Comparison of ENCODE assay signal across 11 cellular contexts in the genomic region with DNA sequence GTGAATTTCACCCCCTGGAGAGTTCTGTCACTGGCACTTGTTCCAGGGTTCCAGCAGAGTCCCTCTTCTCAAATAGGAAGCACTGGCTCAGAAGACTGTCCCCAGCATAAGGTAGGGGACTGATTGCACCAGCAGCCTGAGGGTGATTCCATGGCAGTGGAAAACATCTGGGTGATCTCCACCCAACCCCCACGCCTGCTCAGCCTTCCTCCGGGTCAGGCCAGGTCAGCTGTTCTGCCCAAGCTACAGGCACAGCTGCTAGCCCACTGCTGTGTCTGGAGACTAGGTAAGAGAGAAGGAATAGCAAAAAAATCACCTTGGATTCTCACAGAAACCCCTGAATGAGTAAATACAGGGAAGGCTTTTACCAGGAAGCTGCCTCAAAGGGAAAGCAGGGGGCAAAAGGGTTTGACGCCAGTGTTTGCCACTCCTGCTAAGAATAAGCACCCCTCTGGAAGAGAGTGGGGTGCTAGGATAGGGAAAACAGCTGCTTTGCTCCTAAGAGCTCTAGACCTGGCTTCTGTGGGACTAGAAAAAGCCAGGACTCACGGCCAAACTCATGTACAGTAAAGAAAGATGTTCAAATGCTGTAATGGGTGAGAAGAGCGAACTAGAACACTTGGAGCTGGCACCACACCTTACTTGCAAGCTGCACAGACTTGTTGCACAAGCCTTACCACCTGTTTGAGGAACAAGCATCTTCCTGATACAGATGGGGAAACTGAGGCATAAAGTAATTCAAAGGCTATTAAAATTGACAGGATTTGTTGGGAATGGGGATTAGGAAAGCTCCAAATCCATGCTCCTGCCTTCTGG. TPM values are rescaled to one million over a fixed set of nuclear protein-coding genes. Genes with fewer than 3 reads are reported as not detected.
DNase-seq lines count a peak whose midpoint lies in the region; ATAC-seq and TF ChIP-seq lines count a peak whose summit lies in the region.
"Had no signal": no experiment of that assay in that cellular context is flagged by ENCODE, and none has a peak within 500 bp of the region (broad histone marks: within the 10 kb centered on the region; RNA-seq: fewer than 3 reads in every experiment).

No MANE protein-coding gene starts in this region.

- H3K4me3 Mint-ChIP-seq in activated T-helper 1 cell treated with anti-CD3 and anti-CD28 coated beads, Interleukin-12 subunit alpha, Interleukin-12 subunit beta, Interleukin-2, Interleukin-4 antibody, amounts not matched to agents 30 ng/mL and 10 ng/mL and 1 ng/mL, durations not matched to agents 14 hours and 24 hours and 36 hours: peak overlapping the region; percentile 100
- H3K4me3 Mint-ChIP-seq in memory B cell: peak overlapping the region; percentile 39

- H3K4me3 ChIP-seq in BLaER1 treated with 17β-estradiol and CSF1 and Interleukin-3, amounts not matched to agents 10 nM and 100 nM: peak overlapping the region in 3 of 10 experiments; percentile 27 to 41 (median 41); a peak in 6 of 20 replicates
- peak overlapping the region; percentile 74 for H3K4me3 ChIP-seq in GM12865 (ENCODE audit: low read depth, low read length)

- in situ Hi-C loops in G401 (cut with HindIII; ENCODE audit: low sequenced_read_pairs): no loop called here

- no peaks in the 10 kb centered on the region for H3K9me3 ChIP-seq in BLaER1 treated with 17β-estradiol and CSF1 and Interleukin-3, amounts not matched to agents 10 nM and 100 nM (replicated peaks in 1 of 11)

- peaks cover 0 to 26% (median 4%) of the 10 kb centered on the region in 11 experiments; a peak in 10 of 22 replicates for H3K36me3 ChIP-seq in BLaER1 treated with 17β-estradiol and CSF1 and Interleukin-3, amounts not matched to agents 10 nM and 100 nM

- no peak for TF ChIP-seq CTCF in GM12865 (IDR thresholded peaks at IDR 0.05; ENCODE audit: insufficient read depth, low read depth, low read length, missing control alignments)

- intact Hi-C loops in activated T-helper 1 cell treated with anti-CD3 and anti-CD28 coated beads, Interleukin-12 subunit alpha, Interleukin-12 subunit beta, Interleukin-2, Interleukin-4 antibody, amounts not matched to agents 30 ng/mL and 10 ng/mL and 1 ng/mL, durations not matched to agents 14 hours and 24 hours and 36 hours (cut with micrococcal nuclease): loop anchor here (5.0 to 10.0 kb wide), 3 partner anchors 239 to 967 kb away; a partner anchor contains a TSS

- H3K27me3 ChIP-seq in BLaER1 treated with 17β-estradiol and CSF1 and Interleukin-3, amounts not matched to agents 10 nM and 100 nM: no peaks in the 10 kb centered on the region

- peak overlapping the region; percentile 80 to 99 (median 97) for H3K4me2 ChIP-seq in BLaER1 treated with 17β-estradiol and CSF1 and Interleukin-3, amounts not matched to agents 10 nM and 100 nM

- H3K4me1 ChIP-seq in BLaER1 treated with 17β-estradiol and CSF1 and Interleukin-3, amounts not matched to agents 10 nM and 100 nM: peaks cover 65 to 96% (median 84%) of the 10 kb centered on the region in 10 experiments

- peaks cover 0 to 10% (median 0%) of the 10 kb centered on the region in 11 experiments; a peak in 2 of 22 replicates for H4K20me1 ChIP-seq in BLaER1 treated with 17β-estradiol and CSF1 and Interleukin-3, amounts not matched to agents 10 nM and 100 nM

- no peaks in the 10 kb centered on the region for H3K9me3 Mint-ChIP-seq in activated T-helper 1 cell treated with anti-CD3 and anti-CD28 coated beads, Interleukin-12 subunit alpha, Interleukin-12 subunit beta, Interleukin-2, Interleukin-4 antibody, amounts not matched to agents 30 ng/mL and 10 ng/mL and 1 ng/mL, durations not matched to agents 14 hours and 24 hours and 36 hours
- H3K9me3 Mint-ChIP-seq in memory B cell: no peaks in the 10 kb centered on the region

- peak overlapping the region; percentile 99 for H3K27ac Mint-ChIP-seq in activated T-helper 1 cell treated with anti-CD3 and anti-CD28 coated beads, Interleukin-12 subunit alpha, Interleukin-12 subunit beta, Interleukin-2, Interleukin-4 antibody, amounts not matched to agents 30 ng/mL and 10 ng/mL and 1 ng/mL, durations not matched to agents 14 hours and 24 hours and 36 hours
- H3K27ac Mint-ChIP-seq in memory B cell: peak overlapping the region; percentile 87

- peak overlapping the region in 10 of 11 experiments; percentile 16 to 99 (median 42); a peak in 15 of 22 replicates for H3K27ac ChIP-seq in BLaER1 treated with 17β-estradiol and CSF1 and Interleukin-3, amounts not matched to agents 10 nM and 100 nM

- peaks cover 70% of the 10 kb centered on the region for H3K4me1 Mint-ChIP-seq in activated T-helper 1 cell treated with anti-CD3 and anti-CD28 coated beads, Interleukin-12 subunit alpha, Interleukin-12 subunit beta, Interleukin-2, Interleukin-4 antibody, amounts not matched to agents 30 ng/mL and 10 ng/mL and 1 ng/mL, durations not matched to agents 14 hours and 24 hours and 36 hours (ENCODE audit: low read depth)
- peaks cover 61% of the 10 kb centered on the region for H3K4me1 Mint-ChIP-seq in memory B cell

- no peaks in the 10 kb centered on the region for H3K27me3 Mint-ChIP-seq in activated T-helper 1 cell treated with anti-CD3 and anti-CD28 coated beads, Interleukin-12 subunit alpha, Interleukin-12 subunit beta, Interleukin-2, Interleukin-4 antibody, amounts not matched to agents 30 ng/mL and 10 ng/mL and 1 ng/mL, durations not matched to agents 14 hours and 24 hours and 36 hours (ENCODE audit: insufficient read depth)
- no peaks in the 10 kb centered on the region for H3K27me3 Mint-ChIP-seq in memory B cell

- peaks cover 40% of the 10 kb centered on the region for H3K36me3 Mint-ChIP-seq in activated T-helper 1 cell treated with anti-CD3 and anti-CD28 coated beads, Interleukin-12 subunit alpha, Interleukin-12 subunit beta, Interleukin-2, Interleukin-4 antibody, amounts not matched to agents 30 ng/mL and 10 ng/mL and 1 ng/mL, durations not matched to agents 14 hours and 24 hours and 36 hours (ENCODE audit: low read depth)
- peaks cover 13% of the 10 kb centered on the region for H3K36me3 Mint-ChIP-seq in memory B cell

- no peak for ATAC-seq in memory B cell (ENCODE audit: low read depth)

- H3K9ac ChIP-seq in BLaER1 treated with 17β-estradiol and CSF1 and Interleukin-3, amounts not matched to agents 10 nM and 100 nM: peak overlapping the region in 4 of 11 experiments; percentile 5 to 81 (median 51); a peak in 9 of 22 replicates

- DNase-seq in GM12865 (ENCODE audit: low read depth): peak; percentile 67
- DNase-seq in activated T-helper 1 cell treated with anti-CD3 and anti-CD28 coated beads, Interleukin-12 subunit alpha, Interleukin-12 subunit beta, Interleukin-2, Interleukin-4 antibody, amounts not matched to agents 30 ng/mL and 10 ng/mL and 1 ng/mL, durations not matched to agents 14 hours and 24 hours and 36 hours (ENCODE audit: low spot score): no peak
- no peak for DNase-seq in memory B cell (ENCODE audit: low spot score in 2 of 2)
- no peak for DNase-seq in activated effector memory CD4-positive, alpha-beta T cell treated with anti-CD3 and anti-CD28 coated beads, Interleukin-2, amount 50 U/mL, for 16 hours
- no peak for DNase-seq in AML-193 (lab: John Stamatoyannopoulos, UW)
- DNase-seq in HT-29 (ENCODE audit: low spot score): no peak
- DNase-seq in G401 (ENCODE audit: low spot score): no peak
- DNase-seq: activated CD4-positive, alpha-beta T cell treated with anti-CD3 and anti-CD28 coated beads for 1 hour; NCI-H1092 treated with DMSO at 0.1 percent for 48 hours had no signal

RNA-seq across cellular contexts. Expression of a gene that starts 1.0 kb away (rescaled TPM):
- 205 and 206 TPM in 2 replicates for total RNA-seq in activated T-helper 1 cell treated with anti-CD3 and anti-CD28 coated beads, Interleukin-12 subunit alpha, Interleukin-12 subunit beta, Interleukin-2, Interleukin-4 antibody, amounts not matched to agents 30 ng/mL and 10 ng/mL and 1 ng/mL, durations not matched to agents 14 hours and 24 hours and 36 hours
- 81.0 and 82.1 TPM in 2 replicates for total RNA-seq in HT-29 (2014; rRNA removed; shearing (Covaris generic))
- total RNA-seq in G401 (2014; rRNA removed; shearing (Covaris generic)): not detected in 2 replicates

RNA-seq across cellular contexts. Expression of a gene that starts 26.0 kb away (rescaled TPM):
- total RNA-seq in activated T-helper 1 cell treated with anti-CD3 and anti-CD28 coated beads, Interleukin-12 subunit alpha, Interleukin-12 subunit beta, Interleukin-2, Interleukin-4 antibody, amounts not matched to agents 30 ng/mL and 10 ng/mL and 1 ng/mL, durations not matched to agents 14 hours and 24 hours and 36 hours: 2.8 and 4.0 TPM in 2 replicates
- 0.16 TPM in 1 of 2 replicates, not detected in the other for total RNA-seq in HT-29 (2014; rRNA removed; shearing (Covaris generic))
- total RNA-seq in G401 (2014; rRNA removed; shearing (Covaris generic)): not detected in 2 replicates
- total RNA-seq: bronchial epithelial cell had no signal

Comparison
In these comparisons a context has a peak if more than half of its experiments do, and no peak if none do; other contexts are left out.
1. RNA of a gene that starts 1.0 kb away (total RNA-seq): 205 to 206 TPM in activated T-helper 1 cell treated with anti-CD3 and anti-CD28 coated beads, Interleukin-12 subunit alpha, Interleukin-12 subunit beta, Interleukin-2, Interleukin-4 antibody, amounts not matched to agents 30 ng/mL and 10 ng/mL and 1 ng/mL, durations not matched to agents 14 hours and 24 hours and 36 hours and 81.0 to 82.1 TPM in HT-29; not detected in G401; every median in the first group is over 10 times any median in the second.